8 cellular contexts compared by ENCODE assay signal in the genomic region with DNA sequence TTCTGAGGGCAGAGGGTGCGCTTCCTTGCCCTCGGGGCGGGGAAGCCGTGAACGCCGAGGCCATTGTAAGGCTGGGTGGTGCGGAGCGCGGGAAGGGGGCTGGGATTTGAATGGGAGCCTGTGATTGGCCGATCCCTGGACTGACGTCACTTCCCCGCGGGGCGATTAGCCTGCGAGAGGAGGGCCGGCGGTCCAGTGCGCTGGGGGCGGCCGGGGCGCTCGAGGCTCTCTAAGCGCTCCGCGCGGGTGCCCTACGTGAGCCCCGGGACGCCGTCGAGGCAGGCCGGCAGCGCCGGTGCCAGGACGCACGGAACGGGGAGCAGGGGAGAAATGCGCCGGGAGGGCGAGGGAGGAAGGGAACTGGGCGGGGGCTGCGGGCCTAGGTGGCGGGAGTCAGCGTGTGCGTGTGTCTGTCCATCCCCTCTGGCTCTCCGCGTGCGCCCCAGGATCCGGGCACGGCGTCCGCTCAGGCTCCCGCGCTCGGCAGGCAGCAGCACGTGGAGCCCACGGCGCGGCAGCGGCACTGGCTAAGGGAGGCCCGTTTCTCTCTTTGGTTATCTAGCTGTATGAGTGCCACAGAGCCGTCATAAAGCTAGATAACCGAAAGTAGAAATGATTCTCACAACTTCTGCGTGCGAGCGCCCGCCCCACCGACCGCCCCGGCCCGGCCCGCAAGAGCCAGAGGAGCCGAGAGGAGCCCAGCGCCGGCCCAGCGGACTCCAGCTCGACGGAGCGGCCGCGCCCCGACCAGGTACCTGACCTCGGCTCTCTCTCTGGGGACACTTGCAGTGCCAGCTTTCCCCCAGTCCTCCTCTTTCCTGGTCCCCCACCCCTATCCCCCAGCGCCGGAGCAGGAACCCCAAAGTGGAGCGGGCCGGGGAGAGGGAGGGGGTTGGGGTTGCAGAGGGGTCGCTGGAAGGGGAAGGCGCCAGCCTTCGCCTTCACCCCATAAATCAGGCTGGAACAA.
DNase-seq lines count a peak whose midpoint lies in the region; ATAC-seq and TF ChIP-seq lines count a peak whose summit lies in the region.

No MANE protein-coding gene starts in this region.

- no peak for TF ChIP-seq CTCF in VCaP (conservative IDR thresholded peaks at IDR 0.05)

- H3K27ac ChIP-seq in VCaP = peak overlapping the region; percentile 59; the same call in 1 of the 2 replicates

- DNase-seq in AG08396 (ENCODE audit: low spot score) (peak; percentile 60), HK-2 (ENCODE audit: unreplicated experiment) (peak; percentile 71), islet precursor cell (peak; percentile 71), HCEC 1CT (no peak), GM19240 (ENCODE audit: insufficient read length, low spot score) (no peak)
- DNase-seq in activated CD8-positive, alpha-beta memory T cell treated with anti-CD3 and anti-CD28 coated beads for 24 hours = no peak

- ATAC-seq in GM21737 (IDR thresholded peaks at IDR 0.05; ENCODE audit: unreplicated experiment) = no peak

Comparison
In these comparisons a context has a peak if more than half of its experiments do, and no peak if none do; other contexts are left out.
1. DNase-seq: peak in AG08396 (single experiment), HK-2 (single experiment) and islet precursor cell (single experiment); none in HCEC 1CT (single experiment), GM19240 (single experiment) and activated CD8-positive, alpha-beta memory T cell treated with anti-CD3 and anti-CD28 coated beads for 24 hours (single experiment).